22 cellular contexts compared by ENCODE assay signal in the genomic region with DNA sequence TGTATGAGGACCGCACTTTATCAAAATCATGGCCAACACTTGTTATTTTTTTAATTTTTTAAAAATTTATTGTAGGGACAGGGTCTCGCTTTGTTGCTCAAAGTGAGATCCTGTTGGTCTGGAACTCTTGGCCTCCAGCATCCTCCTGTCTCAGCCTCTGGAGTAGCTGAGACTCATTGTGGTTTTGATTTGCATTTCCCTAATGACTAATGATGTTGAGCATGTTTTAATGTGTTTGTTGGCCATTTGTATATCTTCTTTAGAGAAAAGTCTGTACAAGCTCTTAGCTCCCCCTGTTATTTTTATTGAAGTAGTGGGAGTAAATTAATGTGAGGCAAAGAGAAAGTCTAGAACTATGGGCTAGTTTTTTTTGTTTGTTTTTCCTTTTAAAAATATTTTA. TPM values are rescaled to one million over a fixed set of nuclear protein-coding genes. Genes with fewer than 3 reads are reported as not detected.
DNase-seq lines count a peak whose midpoint lies in the region; ATAC-seq, FAIRE-seq and TF ChIP-seq lines count a peak whose summit lies in the region.
"Had no signal": no experiment of that assay in that cellular context is flagged by ENCODE, and none has a peak within 500 bp of the region (broad histone marks: within the 10 kb centered on the region; RNA-seq: fewer than 3 reads in every experiment).

No MANE protein-coding gene starts in this region.

- peaks cover 46% of the 10 kb centered on the region for H3K36me3 Mint-ChIP-seq in stimulated activated naive CD8-positive, alpha-beta T cell treated with anti-CD3 and anti-CD28 coated beads, Interleukin-15, Interleukin-2, amounts not matched to agents 100 ng/mL and 50 ng/mL, for 24 hours (ENCODE audit: low read depth)

- no peak overlapping the region for H3K27ac Mint-ChIP-seq in stimulated activated naive CD8-positive, alpha-beta T cell treated with anti-CD3 and anti-CD28 coated beads, Interleukin-15, Interleukin-2, amounts not matched to agents 100 ng/mL and 50 ng/mL, for 24 hours

- H3K4me1 ChIP-seq in OCI-LY3 (ENCODE audit: low read length) = peaks cover 31% of the 10 kb centered on the region
- peaks cover 15% of the 10 kb centered on the region for H3K4me1 ChIP-seq in testis

- no peaks in the 10 kb centered on the region for H3K27me3 ChIP-seq in OCI-LY3 (ENCODE audit: low read depth, low read length)
- no peaks in the 10 kb centered on the region for H3K27me3 ChIP-seq in testis
- H3K27me3 ChIP-seq: esophagus muscularis mucosa, thyroid gland had no signal

- peaks cover 48% of the 10 kb centered on the region for H3K4me1 Mint-ChIP-seq in stimulated activated naive CD8-positive, alpha-beta T cell treated with anti-CD3 and anti-CD28 coated beads, Interleukin-15, Interleukin-2, amounts not matched to agents 100 ng/mL and 50 ng/mL, for 24 hours (ENCODE audit: low read depth)

- H3K9me3 Mint-ChIP-seq in stimulated activated naive CD8-positive, alpha-beta T cell treated with anti-CD3 and anti-CD28 coated beads, Interleukin-15, Interleukin-2, amounts not matched to agents 100 ng/mL and 50 ng/mL, for 24 hours = no peaks in the 10 kb centered on the region

- peaks cover 24% of the 10 kb centered on the region for H4K20me1 ChIP-seq in OCI-LY3 (ENCODE audit: insufficient read depth, low read length)

- H3K4me3 ChIP-seq in OCI-LY3 (ENCODE audit: low read length) (no peak overlapping the region), lower leg skin (ENCODE audit: low read depth, poor library complexity, severe bottlenecking) (no peak overlapping the region), testis (no peak overlapping the region)
- H3K4me3 ChIP-seq: thyroid gland had no signal

- peaks cover 31% of the 10 kb centered on the region for H3K36me3 ChIP-seq in OCI-LY3 (replicated peaks; ENCODE audit: low read depth, low read length)
- H3K36me3 ChIP-seq in testis (ENCODE audit: low read depth, missing control alignments) = no peaks in the 10 kb centered on the region

- TF ChIP-seq CTCF in OCI-LY3 (IDR thresholded peaks at IDR 0.05; ENCODE audit: low read depth, low read length) (no peak), lower leg skin (IDR thresholded peaks at IDR 0.05) (no peak), testis (IDR thresholded peaks at IDR 0.05) (no peak)

- no peak for ATAC-seq in stimulated activated naive CD8-positive, alpha-beta T cell treated with anti-CD3 and anti-CD28 coated beads, Interleukin-15, Interleukin-2, amounts not matched to agents 100 U/mL and 50 U/mL, for 24 hours
- ATAC-seq in HG03469 (IDR thresholded peaks at IDR 0.05; ENCODE audit: unreplicated experiment) = no peak
- no peak for ATAC-seq in GM18907 (IDR thresholded peaks at IDR 0.05; ENCODE audit: unreplicated experiment)
- ATAC-seq: T-helper 17 cell had no signal

- peak overlapping the region; percentile 69 for H3K4me2 ChIP-seq in OCI-LY3 (ENCODE audit: low read length)

- 92 to 100% methylated on average over 2 of the region's 2 CpGs for WGBS in lower leg skin, 2 donors
- 75 to 89% methylated on average over 2 of the region's 2 CpGs for WGBS in testis, 2 donors

- intact Hi-C loops in lower leg skin (cut with DNase I; ENCODE audit: low total_unique reads) (no loop called here), testis (cut with DNase I; ENCODE audit: low total_unique reads) (no loop called here)

- peaks cover 1% of the 10 kb centered on the region for H3K27me3 Mint-ChIP-seq in stimulated activated naive CD8-positive, alpha-beta T cell treated with anti-CD3 and anti-CD28 coated beads, Interleukin-15, Interleukin-2, amounts not matched to agents 100 ng/mL and 50 ng/mL, for 24 hours
- H3K27me3 Mint-ChIP-seq: activated naive CD4-positive, alpha-beta T cell treated with anti-CD3 and anti-CD28 coated beads, Interleukin-2, amount 50 U/mL, for 24 hours; T-helper 17 cell had no signal

- H3K79me2 ChIP-seq in OCI-LY3 (ENCODE audit: low read length) = peaks cover 41% of the 10 kb centered on the region

- H3K9ac ChIP-seq in OCI-LY3 (ENCODE audit: low read length) = no peak overlapping the region

- DNase-seq in stimulated activated naive CD8-positive, alpha-beta T cell treated with anti-CD3 and anti-CD28 coated beads, Interleukin-15, Interleukin-2, amounts not matched to agents 100 U/mL and 50 U/mL, for 24 hours = no peak
- DNase-seq in lower leg skin (ENCODE audit: low spot score in 2 of 2) = no peak
- no peak for DNase-seq in testis
- DNase-seq: activated CD8-positive, alpha-beta memory T cell treated with anti-CD3 and anti-CD28 coated beads, Interleukin-2, amount 50 U/mL, for 48 hours; AML-193; GF-D8; GM23248; KBM-7; NCI-H1105 treated with DMSO at 0.1 percent for 48 hours; NCI-H2171; posterior cingulate gyrus; small intestine; T-helper 17 cell; thyroid gland had no signal

- TF ChIP-seq POLR2A in lower leg skin (IDR thresholded peaks at IDR 0.05) (no peak), testis (IDR thresholded peaks at IDR 0.05) (no peak)

- peak; percentile 15 for FAIRE-seq in endometrium (lab: Jason Lieb, UNC)
- FAIRE-seq: small intestine had no signal

- no peak overlapping the region for H3K27ac ChIP-seq in OCI-LY3 (ENCODE audit: low read length)
- no peak overlapping the region for H3K27ac ChIP-seq in testis
- H3K27ac ChIP-seq: esophagus muscularis mucosa, HL-60, thyroid gland had no signal

- peak overlapping the region; percentile 100 for H3K4me3 Mint-ChIP-seq in stimulated activated naive CD8-positive, alpha-beta T cell treated with anti-CD3 and anti-CD28 coated beads, Interleukin-15, Interleukin-2, amounts not matched to agents 100 ng/mL and 50 ng/mL, for 24 hours

- H2AFZ ChIP-seq in OCI-LY3 (ENCODE audit: low read depth, low read length) = no peak overlapping the region

- H3K9me3 ChIP-seq in OCI-LY3 (ENCODE audit: insufficient read depth, low read length) (no peaks in the 10 kb centered on the region), testis (no peaks in the 10 kb centered on the region)
- H3K9me3 ChIP-seq: esophagus muscularis mucosa, thyroid gland had no signal

RNA-seq across cellular contexts. Expression of gene RPS6, which starts 1.6 kb away (rescaled TPM):
- total RNA-seq in lower leg skin = 1,000 to 10,000 TPM; 1,916 to 2,563 (median 2,292) TPM
- total RNA-seq in testis = 100 to 1,000 TPM; 581 to 654 TPM
- polyA plus RNA-seq in testis (ENCODE audit: insufficient read depth, low read depth, low replicate concordance) = 1,222 TPM

RNA-seq across cellular contexts. Expression of gene ACER2, which starts 27.2 kb away (rescaled TPM):
- total RNA-seq in lower leg skin (10 to 100 TPM in 3 of 4 donors, 1 to 10 TPM in 1; 10.0 to 21.4 (median 18.4) TPM), testis (1 to 10 TPM; 4.4 to 5.5 TPM)
- 3.8 TPM for polyA plus RNA-seq in testis (ENCODE audit: insufficient read depth, low read depth, low replicate concordance)
